ENCODE assay signal across 20 cellular contexts in the genomic region with DNA sequence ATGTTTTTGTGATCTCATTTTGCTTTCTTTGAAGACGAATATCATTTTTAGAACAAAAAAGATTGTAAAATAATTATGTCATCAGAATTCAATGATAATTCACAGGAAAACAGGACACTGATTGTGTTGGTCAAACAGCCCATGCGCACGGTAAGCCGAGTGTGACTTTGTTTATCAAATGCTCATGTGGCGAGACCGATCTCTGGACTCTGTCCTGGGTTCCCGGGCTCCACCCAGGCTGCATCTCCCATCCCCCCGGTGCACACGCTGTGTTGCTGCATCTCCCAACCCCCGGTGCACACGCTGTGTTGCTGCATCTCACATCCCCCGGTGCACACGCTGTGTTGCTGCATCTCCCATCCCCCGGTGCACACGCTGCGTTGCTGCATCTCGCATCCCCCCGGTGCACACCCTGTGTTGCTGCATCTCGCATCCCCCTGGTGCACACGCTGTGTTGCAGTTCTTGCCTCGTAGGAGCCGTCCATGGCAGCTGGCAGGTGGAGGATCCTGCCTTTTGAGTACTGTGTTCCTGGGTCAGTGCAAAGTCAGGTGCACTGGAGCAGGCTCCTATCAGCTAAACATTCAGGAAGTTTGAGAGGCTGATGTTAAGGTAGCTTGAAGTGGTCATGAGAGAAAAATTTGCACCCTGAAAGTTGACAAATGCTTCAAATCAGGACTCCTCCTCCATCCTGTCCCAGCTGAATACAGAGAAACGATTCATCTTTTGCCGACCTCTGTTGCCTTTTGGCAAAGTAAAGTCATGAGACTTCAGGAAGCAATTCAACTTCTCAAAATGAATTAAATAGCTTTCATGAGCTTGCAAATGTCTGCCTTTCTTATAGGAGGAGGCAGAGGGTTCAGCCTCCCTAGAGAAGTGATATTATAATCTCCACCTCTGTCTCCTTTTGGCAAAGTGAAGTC.
A peak's percentile ranks its signal among the peaks of the same experiment; 100 is the strongest.
DNase-seq lines count a peak whose midpoint lies in the region; ATAC-seq and TF ChIP-seq lines count a peak whose summit lies in the region.
"Had no signal": no experiment of that assay in that cellular context is flagged by ENCODE, and none has a peak within 500 bp of the region (broad histone marks: within the 10 kb centered on the region; RNA-seq: fewer than 3 reads in every experiment).

No MANE protein-coding gene starts in this region.

- no peaks in the 10 kb centered on the region for H3K9me3 Mint-ChIP-seq in natural killer cell treated with Interleukin-12 subunit alpha and Interleukin-12 subunit beta and Interleukin-15 and Interleukin-18, amount 100 ng/mL, for 72 hours
- H3K9me3 Mint-ChIP-seq: activated naive CD4-positive, alpha-beta T cell treated with anti-CD3 and anti-CD28 coated beads for 36 hours; activated T-cell treated with anti-CD3 and anti-CD28 coated beads, Interleukin-2, amount 50 U/mL, for 72 hours; stimulated activated naive CD8-positive, alpha-beta T cell treated with anti-CD3 and anti-CD28 coated beads, Interleukin-15, Interleukin-2, amounts not matched to agents 100 ng/mL and 50 ng/mL, for 24 hours had no signal

- H3K4me1 ChIP-seq in right atrium auricular region (no peaks in the 10 kb centered on the region), colonic mucosa (no peaks in the 10 kb centered on the region), mucosa of descending colon (ENCODE audit: low read depth) (peaks cover 10% of the 10 kb centered on the region)
- H3K4me1 ChIP-seq: heart right ventricle had no signal

- peak; percentile 16 for DNase-seq in right atrium auricular region (ENCODE audit: low spot score)
- no peak for DNase-seq in left cardiac atrium
- DNase-seq in colonic mucosa: peak; percentile 41
- DNase-seq in mucosa of descending colon: peak in 1 of 3 donors; percentile 53
- DNase-seq in NCI-H2107 (lab: John Stamatoyannopoulos, UW): no peak
- DNase-seq in NCI-H2196 (lab: John Stamatoyannopoulos, UW; ENCODE audit: unreplicated experiment): no peak
- DNase-seq in natural killer cell treated with Interleukin-12 subunit alpha and Interleukin-12 subunit beta and Interleukin-15 and Interleukin-18, amount 100 ng/mL, for 72 hours (ENCODE audit: low spot score): no peak
- DNase-seq in NCI-H2107 treated with DMSO at 0.1 percent for 48 hours (lab: John Stamatoyannopoulos, UW; ENCODE audit: unreplicated experiment): no peak
- DNase-seq: activated CD4-positive, alpha-beta T cell treated with anti-CD3 and anti-CD28 coated beads for 1 hour; activated naive CD4-positive, alpha-beta T cell treated with anti-CD3 and anti-CD28 coated beads for 36 hours; activated T-cell treated with anti-CD3 and anti-CD28 coated beads, Interleukin-2, amount 50 U/mL, for 72 hours; amniotic stem cell; BE2C; COR-L47; H7; heart right ventricle; left ventricle myocardium superior; NCI-H526 treated with DMSO at 0.1 percent for 48 hours; thyroid gland had no signal

- no peaks in the 10 kb centered on the region for H3K36me3 ChIP-seq in right atrium auricular region
- no peaks in the 10 kb centered on the region for H3K36me3 ChIP-seq in colonic mucosa
- no peaks in the 10 kb centered on the region for H3K36me3 ChIP-seq in mucosa of descending colon (ENCODE audit: low read depth)
- H3K36me3 ChIP-seq: BE2C, heart right ventricle, thyroid gland had no signal

- H3K27ac Mint-ChIP-seq in natural killer cell treated with Interleukin-12 subunit alpha and Interleukin-12 subunit beta and Interleukin-15 and Interleukin-18, amount 100 ng/mL, for 72 hours: no peak overlapping the region
- H3K27ac Mint-ChIP-seq: activated naive CD4-positive, alpha-beta T cell treated with anti-CD3 and anti-CD28 coated beads for 36 hours; activated T-cell treated with anti-CD3 and anti-CD28 coated beads, Interleukin-2, amount 50 U/mL, for 72 hours; stimulated activated naive CD8-positive, alpha-beta T cell treated with anti-CD3 and anti-CD28 coated beads, Interleukin-15, Interleukin-2, amounts not matched to agents 100 ng/mL and 50 ng/mL, for 24 hours had no signal

- no peak for ATAC-seq in left cardiac atrium
- peak; percentile 39 for ATAC-seq in mucosa of descending colon
- no peak for ATAC-seq in natural killer cell treated with Interleukin-12 subunit alpha and Interleukin-12 subunit beta and Interleukin-15 and Interleukin-18, amount 100 ng/mL, for 72 hours
- ATAC-seq: activated T-cell treated with anti-CD3 and anti-CD28 coated beads, Interleukin-2, amount 50 U/mL, for 72 hours; heart right ventricle; left ventricle myocardium superior had no signal

- intact Hi-C loops in left cardiac atrium (cut with DNase I) (loop anchor here in 1 of 2 donors (5.0 kb wide), 1 partner anchor 206 kb away; no protein-coding TSS in a partner anchor), colonic mucosa (cut with DNase I) (loop anchor here (10.0 kb wide), 1 partner anchor 729 kb away; no protein-coding TSS in a partner anchor), mucosa of descending colon (cut with DNase I, micrococcal nuclease) (no loop called here)

- H3K27ac ChIP-seq in right atrium auricular region (no peak overlapping the region), colonic mucosa (no peak overlapping the region)
- H3K27ac ChIP-seq: heart right ventricle, thyroid gland had no signal

- H3K4me3 ChIP-seq in right atrium auricular region (no peak overlapping the region), colonic mucosa (no peak overlapping the region), mucosa of descending colon (no peak overlapping the region)
- H3K4me3 ChIP-seq: heart right ventricle, thyroid gland had no signal

- H3K9ac ChIP-seq in colonic mucosa (ENCODE audit: low read depth in 2 of 2, low read length in 2 of 2): no peak overlapping the region

- no peaks in the 10 kb centered on the region for H3K4me1 Mint-ChIP-seq in natural killer cell treated with Interleukin-12 subunit alpha and Interleukin-12 subunit beta and Interleukin-15 and Interleukin-18, amount 100 ng/mL, for 72 hours (ENCODE audit: low read depth in 2 of 2)

- H3K9me3 ChIP-seq in right atrium auricular region (no peaks in the 10 kb centered on the region), colonic mucosa (no peaks in the 10 kb centered on the region), mucosa of descending colon (no peaks in the 10 kb centered on the region)
- H3K9me3 ChIP-seq: BE2C, heart right ventricle, thyroid gland had no signal

- no peak for TF ChIP-seq CTCF in right atrium auricular region (IDR thresholded peaks at IDR 0.05)
- TF ChIP-seq CTCF in colonic mucosa (IDR thresholded peaks at IDR 0.05): no peak
- no peak for TF ChIP-seq CTCF in mucosa of descending colon (IDR thresholded peaks at IDR 0.05)

- H3K27me3 ChIP-seq in right atrium auricular region (no peaks in the 10 kb centered on the region), colonic mucosa (no peaks in the 10 kb centered on the region)
- H3K27me3 ChIP-seq: BE2C, thyroid gland had no signal

- H3K36me3 Mint-ChIP-seq in natural killer cell treated with Interleukin-12 subunit alpha and Interleukin-12 subunit beta and Interleukin-15 and Interleukin-18, amount 100 ng/mL, for 72 hours: no peaks in the 10 kb centered on the region

- H3K27me3 Mint-ChIP-seq in natural killer cell treated with Interleukin-12 subunit alpha and Interleukin-12 subunit beta and Interleukin-15 and Interleukin-18, amount 100 ng/mL, for 72 hours: peaks cover 6 to 17% of the 10 kb centered on the region in 2 donors

- H3K4me3 Mint-ChIP-seq in natural killer cell treated with Interleukin-12 subunit alpha and Interleukin-12 subunit beta and Interleukin-15 and Interleukin-18, amount 100 ng/mL, for 72 hours: no peak overlapping the region
- H3K4me3 Mint-ChIP-seq: activated naive CD4-positive, alpha-beta T cell treated with anti-CD3 and anti-CD28 coated beads for 36 hours; activated T-cell treated with anti-CD3 and anti-CD28 coated beads, Interleukin-2, amount 50 U/mL, for 72 hours; stimulated activated naive CD8-positive, alpha-beta T cell treated with anti-CD3 and anti-CD28 coated beads, Interleukin-15, Interleukin-2, amounts not matched to agents 100 ng/mL and 50 ng/mL, for 24 hours had no signal

Comparison
In these comparisons a context has a peak if more than half of its experiments do, and no peak if none do; other contexts are left out.
1. DNase-seq: peak in right atrium auricular region (single experiment) and colonic mucosa (single experiment); none in left cardiac atrium (single experiment), NCI-H2107 (single experiment), NCI-H2196 (single experiment), natural killer cell treated with Interleukin-12 subunit alpha and Interleukin-12 subunit beta and Interleukin-15 and Interleukin-18, amount 100 ng/mL, for 72 hours (single experiment) and NCI-H2107 treated with DMSO at 0.1 percent for 48 hours (single experiment).